35 cellular contexts compared by ENCODE assay signal in genomic region chr14:98785578-98785977, GRCh38.
"Had no signal": no experiment of that assay in that cellular context is flagged by ENCODE, and none has a peak within 500 bp of the region (broad histone marks: within the 10 kb centered on the region; RNA-seq: fewer than 3 reads in every experiment).

No MANE protein-coding gene starts in this region.

- H3K4me3 ChIP-seq: MG63 had no signal

- H3K36me3 ChIP-seq: MG63 had no signal

- H3K9me3 ChIP-seq: MG63 had no signal

- H3K27me3 ChIP-seq: MG63 had no signal

- DNase-seq: Karpas-422, Kasumi-1, MG63, MM.1S, MV-4-11, NCI-H1048, NCI-H1092, NCI-H1092 treated with DMSO at 0.1 percent for 48 hours, NCI-H1105, NCI-H1105 treated with DMSO at 0.1 percent for 48 hours, NCI-H1417, NCI-H1417 treated with DMSO at 0.1 percent for 48 hours, NCI-H1436, NCI-H1436 treated with DMSO at 0.1 percent for 48 hours, NCI-H146, NCI-H1694, NCI-H1694 treated with DMSO at 0.1 percent for 48 hours, NCI-H187, NCI-H187 treated with DMSO at 0.1 percent for 48 hours, NCI-H1930, NCI-H2029, NCI-H2029 treated with DMSO at 0.1 percent for 48 hours, NCI-H2081, NCI-H2081 treated with DMSO at 0.1 percent for 48 hours, NCI-H2107, NCI-H2171, NCI-H2171 treated with DMSO at 0.1 percent for 48 hours, NCI-H2227 treated with DMSO at 0.1 percent for 48 hours, NCI-H226, NCI-H345, NCI-H446, NCI-H446 treated with DMSO at 0.1 percent for 48 hours, NCI-H510A, NCI-H510A treated with DMSO at 0.1 percent for 48 hours, NCI-H524 had no signal
